Comparison of ENCODE assay signal across 9 cellular contexts in the genomic region with DNA sequence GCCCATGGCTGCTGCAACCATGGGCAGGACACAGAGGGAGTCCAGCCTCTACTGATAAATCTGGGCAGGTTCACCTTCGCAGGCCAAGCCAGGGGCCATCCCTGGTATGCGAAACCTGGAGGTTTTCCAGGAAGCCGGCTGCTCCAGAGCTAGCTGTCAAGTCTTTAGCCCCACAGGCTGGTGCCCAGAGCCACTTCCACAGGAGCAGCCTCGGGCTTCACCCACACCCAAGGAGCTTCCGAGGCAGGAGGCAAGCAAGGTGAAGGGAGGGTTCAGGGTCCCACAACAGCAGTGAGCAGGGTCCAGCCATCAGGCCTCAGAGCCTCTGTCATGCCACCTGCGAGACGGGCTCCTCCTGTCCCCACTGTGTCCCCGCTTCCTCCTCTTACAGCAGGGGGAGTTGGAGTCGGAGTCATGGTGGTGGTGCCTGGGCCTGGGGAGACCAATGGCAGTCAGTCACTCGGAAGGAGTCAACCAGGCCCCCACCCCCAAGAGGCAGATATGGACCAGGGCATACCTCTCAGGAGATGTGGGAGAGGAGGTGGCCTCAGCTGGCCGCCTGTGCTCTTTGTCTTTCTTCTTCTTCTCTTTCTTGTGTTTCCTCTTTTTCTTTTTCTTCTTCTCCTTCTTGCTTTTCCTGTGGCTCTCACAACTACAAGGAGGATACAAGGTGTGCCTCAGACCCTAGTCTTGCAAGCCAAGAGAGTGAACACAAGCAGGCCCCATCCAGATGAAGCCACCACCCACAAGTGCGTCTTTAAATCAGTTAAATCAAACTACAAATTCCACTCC. TPM values are rescaled to one million over a fixed set of nuclear protein-coding genes. Genes with fewer than 3 reads are reported as not detected.
DNase-seq lines count a peak whose midpoint lies in the region; ATAC-seq and TF ChIP-seq lines count a peak whose summit lies in the region.
"Had no signal": no experiment of that assay in that cellular context is flagged by ENCODE, and none has a peak within 500 bp of the region (broad histone marks: within the 10 kb centered on the region; RNA-seq: fewer than 3 reads in every experiment).

No MANE protein-coding gene starts in this region.

- H3K4me3 Mint-ChIP-seq in activated CD8-positive, alpha-beta T cell treated with anti-CD3 and anti-CD28 coated beads, Interleukin-2, amount 10 ng/mL, durations not matched to agents 7 days and 5 days = peak overlapping the region; percentile 64

- no peaks in the 10 kb centered on the region for H3K27me3 Mint-ChIP-seq in activated CD8-positive, alpha-beta T cell treated with anti-CD3 and anti-CD28 coated beads, Interleukin-2, amount 10 ng/mL, durations not matched to agents 7 days and 5 days (ENCODE audit: low read depth)

- H3K4me3 ChIP-seq in ACC112 (ENCODE audit: low read depth, low read length) = peak overlapping the region; percentile 81
- peak overlapping the region; percentile 90 for H3K4me3 ChIP-seq in lower lobe of right lung

- H3K27ac Mint-ChIP-seq in activated CD8-positive, alpha-beta T cell treated with anti-CD3 and anti-CD28 coated beads, Interleukin-2, amount 10 ng/mL, durations not matched to agents 7 days and 5 days = peak overlapping the region; percentile 88

- H2AFZ ChIP-seq in ACC112 (ENCODE audit: low read length, unreplicated experiment) = no peak overlapping the region

- DNase-seq in GM13976 (ENCODE audit: low spot score) (peak; percentile 24), lower lobe of right lung (no peak), COLO829 (ENCODE audit: low spot score) (no peak), AML-193 (lab: John Stamatoyannopoulos, UW) (no peak)
- no peak for DNase-seq in activated CD8-positive, alpha-beta T cell treated with anti-CD3 and anti-CD28 coated beads, Interleukin-2, amount 10 ng/mL, durations not matched to agents 7 days and 5 days
- DNase-seq: stimulated activated CD4-positive, alpha-beta T cell treated with anti-CD3 and anti-CD28 coated beads, Interleukin-1b, Interleukin-23, amount 100 ng/mL, for 48 hours had no signal

- CTCF ChIA-PET in activated CD8-positive, alpha-beta T cell treated with anti-CD3 and anti-CD28 coated beads, Interleukin-2, amount 10 ng/mL, durations not matched to agents 7 days and 5 days (lab: Charles Lee) = interaction anchor here (0.9 to 1.1 kb wide), 2 partner anchors 17 to 19 kb away, joined by 3 to 4 read pairs; no protein-coding TSS in a partner anchor

- peaks cover 40% of the 10 kb centered on the region for H3K79me2 ChIP-seq in ACC112 (ENCODE audit: control insufficient read depth, insufficient read depth, low read length, unreplicated experiment)

- no peaks in the 10 kb centered on the region for H3K27me3 ChIP-seq in ACC112 (ENCODE audit: insufficient read depth, low read length)
- no peaks in the 10 kb centered on the region for H3K27me3 ChIP-seq in lower lobe of right lung (ENCODE audit: low read depth)

- no peaks in the 10 kb centered on the region for H3K9me3 ChIP-seq in lower lobe of right lung

- H3K9me3 Mint-ChIP-seq in activated CD8-positive, alpha-beta T cell treated with anti-CD3 and anti-CD28 coated beads, Interleukin-2, amount 10 ng/mL, durations not matched to agents 7 days and 5 days (ENCODE audit: insufficient read depth) = no peaks in the 10 kb centered on the region

- peaks cover 48% of the 10 kb centered on the region for H3K36me3 Mint-ChIP-seq in activated CD8-positive, alpha-beta T cell treated with anti-CD3 and anti-CD28 coated beads, Interleukin-2, amount 10 ng/mL, durations not matched to agents 7 days and 5 days (ENCODE audit: low read depth)

- H3K36me3 ChIP-seq in ACC112 (ENCODE audit: insufficient read depth, low read length) (peaks cover 8% of the 10 kb centered on the region; the same call in 1 of the 2 replicates), lower lobe of right lung (peaks cover 52% of the 10 kb centered on the region)

- in situ Hi-C loops in GM13976 (cut with MboI; ENCODE audit: low sequenced_read_pairs, unreplicated experiment) = no loop called here

- POLR2A ChIA-PET in activated CD8-positive, alpha-beta T cell treated with anti-CD3 and anti-CD28 coated beads, Interleukin-2, amount 10 ng/mL, durations not matched to agents 7 days and 5 days (lab: Charles Lee) = interaction anchor here (3.3 kb wide), 1 partner anchor 18 kb away, joined by 25 read pairs; a partner anchor contains a TSS

- H3K27ac ChIP-seq in ACC112 (ENCODE audit: low read depth, low read length) = no peak overlapping the region
- H3K27ac ChIP-seq in lower lobe of right lung = no peak overlapping the region

- no peak for ATAC-seq in activated CD8-positive, alpha-beta T cell treated with anti-CD3 and anti-CD28 coated beads, Interleukin-2, amount 10 ng/mL, durations not matched to agents 7 days and 5 days
- ATAC-seq in lower lobe of right lung = no peak
- no peak for ATAC-seq in HG03432 (IDR thresholded peaks at IDR 0.05; ENCODE audit: unreplicated experiment)
- ATAC-seq in GM19452 (IDR thresholded peaks at IDR 0.05; ENCODE audit: unreplicated experiment) = no peak

- intact Hi-C loops in lower lobe of right lung (cut with DNase I) = no loop called here

- TF ChIP-seq CTCF in GM13976 (IDR thresholded peaks at IDR 0.05; ENCODE audit: borderline replicate concordance, control extremely low read depth, extremely low read depth, insufficient read depth, missing control alignments) (no peak), lower lobe of right lung (IDR thresholded peaks at IDR 0.05) (no peak)

- peaks cover 13% of the 10 kb centered on the region for H3K4me1 ChIP-seq in ACC112 (ENCODE audit: control insufficient read depth, insufficient read depth, low read length, unreplicated experiment)
- H3K4me1 ChIP-seq in lower lobe of right lung = peaks cover 30% of the 10 kb centered on the region

- peaks cover 28% of the 10 kb centered on the region for H3K4me1 Mint-ChIP-seq in activated CD8-positive, alpha-beta T cell treated with anti-CD3 and anti-CD28 coated beads, Interleukin-2, amount 10 ng/mL, durations not matched to agents 7 days and 5 days (ENCODE audit: low read depth)

RNA-seq across cellular contexts. Expression of a gene that starts 2.1 kb away (rescaled TPM):
- total RNA-seq in activated CD8-positive, alpha-beta T cell treated with anti-CD3 and anti-CD28 coated beads, Interleukin-2, amount 10 ng/mL, durations not matched to agents 7 days and 5 days = 10 to 100 TPM; 24.7 to 25.6 TPM
- 12.4 TPM for total RNA-seq in lower lobe of right lung

RNA-seq across cellular contexts. Expression of a gene that starts 8.1 kb away (rescaled TPM):
- 10 to 100 TPM; 51.1 to 60.7 TPM for total RNA-seq in activated CD8-positive, alpha-beta T cell treated with anti-CD3 and anti-CD28 coated beads, Interleukin-2, amount 10 ng/mL, durations not matched to agents 7 days and 5 days
- total RNA-seq in lower lobe of right lung = 43.6 TPM

RNA-seq across cellular contexts. Expression of a gene that starts 18.5 kb away (rescaled TPM):
- total RNA-seq in activated CD8-positive, alpha-beta T cell treated with anti-CD3 and anti-CD28 coated beads, Interleukin-2, amount 10 ng/mL, durations not matched to agents 7 days and 5 days = 100 to 1,000 TPM; 313 to 322 TPM
- 368 TPM for total RNA-seq in lower lobe of right lung

RNA-seq across cellular contexts. Expression of a gene that starts 39.1 kb away (rescaled TPM):
- 100 to 1,000 TPM; 339 to 344 TPM for total RNA-seq in activated CD8-positive, alpha-beta T cell treated with anti-CD3 and anti-CD28 coated beads, Interleukin-2, amount 10 ng/mL, durations not matched to agents 7 days and 5 days
- 192 TPM for total RNA-seq in lower lobe of right lung

RNA-seq across cellular contexts. Expression of a gene that starts 48.7 kb away (rescaled TPM):
- total RNA-seq in activated CD8-positive, alpha-beta T cell treated with anti-CD3 and anti-CD28 coated beads, Interleukin-2, amount 10 ng/mL, durations not matched to agents 7 days and 5 days = 1 to 10 TPM; 4.1 to 4.4 TPM
- total RNA-seq in lower lobe of right lung = 6.0 TPM
